Comparison of ENCODE assay signal across 8 cellular contexts in the genomic region with DNA sequence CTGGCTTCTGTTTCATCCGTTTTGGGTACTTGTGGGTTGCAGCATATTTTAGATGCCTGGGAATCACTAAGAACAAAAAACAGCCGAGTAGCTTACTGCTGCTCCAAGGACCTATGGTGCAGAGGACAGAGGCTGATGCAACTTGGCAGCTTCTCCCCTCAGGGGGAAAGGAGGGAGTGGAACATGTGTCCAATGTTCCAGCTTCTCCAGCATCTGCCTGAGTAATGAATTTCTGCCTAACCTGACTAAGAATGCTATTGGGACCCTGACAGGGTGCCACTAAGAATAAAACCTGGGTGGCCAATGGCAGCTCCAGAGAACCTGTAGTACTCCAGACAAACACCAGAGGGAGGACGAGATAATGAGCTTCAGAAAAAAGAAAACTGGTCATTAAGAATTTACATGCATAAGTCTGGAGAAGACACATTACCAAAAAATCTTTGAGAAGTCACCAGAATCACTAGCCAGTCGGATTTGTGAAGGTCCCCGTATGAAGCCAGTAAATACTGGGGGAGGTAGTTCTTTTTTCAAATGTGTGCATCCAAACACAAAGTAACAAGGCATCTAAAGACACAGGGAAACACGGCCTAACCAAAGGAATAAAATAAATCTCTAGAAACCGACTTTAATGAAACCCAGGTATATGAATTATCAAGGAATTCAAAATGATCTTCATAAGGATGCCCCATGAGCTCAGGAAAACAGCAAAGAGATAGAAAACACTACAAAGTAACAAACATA.
A peak's percentile ranks its signal among the peaks of the same experiment; 100 is the strongest.
DNase-seq lines count a peak whose midpoint lies in the region; ATAC-seq and TF ChIP-seq lines count a peak whose summit lies in the region.

No MANE protein-coding gene starts in this region.

- H3K4me3 ChIP-seq in AG04450 (ENCODE audit: low read depth, low read length) (no peak overlapping the region), OCI-LY7 (ENCODE audit: low read depth, low read length, poor library complexity, severe bottlenecking) (no peak overlapping the region)

- POLR2A ChIA-PET in AG04450 (lab: Yijun Ruan, JAX) (no interaction called here), OCI-LY7 (lab: Charles Lee) (interaction anchor here (0.5 to 1.3 kb wide), 5 partner anchors 10 to 537 kb away, joined by 3 to 5 read pairs (median 4); no protein-coding TSS in a partner anchor)

- H3K4me3 Mint-ChIP-seq in activated naive CD8-positive, alpha-beta T cell treated with anti-CD3 and anti-CD28 coated beads, Interleukin-2, amount 50 U/mL, for 24 hours: no peak overlapping the region

- no peaks in the 10 kb centered on the region for H3K36me3 Mint-ChIP-seq in activated naive CD8-positive, alpha-beta T cell treated with anti-CD3 and anti-CD28 coated beads, Interleukin-2, amount 50 U/mL, for 24 hours (ENCODE audit: low read depth)

- H3K27ac ChIP-seq in AG04450 (ENCODE audit: low read depth, low read length) (no peak overlapping the region), OCI-LY7 (ENCODE audit: low read depth, low read length, poor library complexity, severe bottlenecking) (no peak overlapping the region)

- DNase-seq in AG04450 (ENCODE audit: low read depth, low spot score): no peak
- DNase-seq in GM13976 (ENCODE audit: low spot score): peak; percentile 28
- DNase-seq in OCI-LY7 (ENCODE audit: low spot score): peak; percentile 30
- DNase-seq in activated naive CD8-positive, alpha-beta T cell treated with anti-CD3 and anti-CD28 coated beads, Interleukin-2, amount 50 U/mL, for 24 hours: peak; percentile 33
- DNase-seq in iris pigment epithelial cell (ENCODE audit: low read depth): peak; percentile 30
- peak; percentile 46 for DNase-seq in stimulated activated CD8-positive, alpha-beta memory T cell treated with anti-CD3 and anti-CD28 coated beads, Interleukin-4, amount 100 ng/mL, for 48 hours
- DNase-seq in NCI-H524 treated with DMSO at 0.1 percent for 48 hours (lab: John Stamatoyannopoulos, UW): no peak

- H4K20me1 ChIP-seq in OCI-LY7 (ENCODE audit: insufficient read depth, low read length): no peaks in the 10 kb centered on the region

- H3K9me3 Mint-ChIP-seq in activated naive CD8-positive, alpha-beta T cell treated with anti-CD3 and anti-CD28 coated beads, Interleukin-2, amount 50 U/mL, for 24 hours: no peaks in the 10 kb centered on the region

- no TSS peak for BruUV-seq in OCI-LY7 (replicated peaks; lab: Mats Ljungman, UMichigan)

- no peaks in the 10 kb centered on the region for H3K27me3 Mint-ChIP-seq in activated naive CD8-positive, alpha-beta T cell treated with anti-CD3 and anti-CD28 coated beads, Interleukin-2, amount 50 U/mL, for 24 hours

- H3K4me2 ChIP-seq in OCI-LY7 (ENCODE audit: low read length): no peak overlapping the region

- peak; percentile 86 for ATAC-seq in HG02885 (IDR thresholded peaks at IDR 0.05; ENCODE audit: poor library complexity, unreplicated experiment)
- ATAC-seq in activated naive CD8-positive, alpha-beta T cell treated with anti-CD3 and anti-CD28 coated beads, Interleukin-2, amount 50 U/mL, for 24 hours: no peak

- in situ Hi-C loops in GM13976 (cut with MboI; ENCODE audit: low sequenced_read_pairs, unreplicated experiment): no loop called here

- TF ChIP-seq CTCF in AG04450 (IDR thresholded peaks at IDR 0.05; ENCODE audit: low read depth, low read length) (peak; percentile 63), GM13976 (IDR thresholded peaks at IDR 0.05; ENCODE audit: borderline replicate concordance, control extremely low read depth, extremely low read depth, insufficient read depth, missing control alignments) (peak; percentile 39), OCI-LY7 (conservative IDR thresholded peaks at IDR 0.05; ENCODE audit: low read length) (peak; percentile 75)

- no peaks in the 10 kb centered on the region for H3K36me3 ChIP-seq in OCI-LY7 (ENCODE audit: insufficient read depth, low read length)

- H3K4me1 ChIP-seq in OCI-LY7 (ENCODE audit: insufficient read depth, low read length, poor library complexity, severe bottlenecking): no peaks in the 10 kb centered on the region

- no peaks in the 10 kb centered on the region for H3K4me1 Mint-ChIP-seq in activated naive CD8-positive, alpha-beta T cell treated with anti-CD3 and anti-CD28 coated beads, Interleukin-2, amount 50 U/mL, for 24 hours

- no peaks in the 10 kb centered on the region for H3K27me3 ChIP-seq in AG04450 (ENCODE audit: control insufficient read depth, insufficient read depth, low read length)

- intact Hi-C loops in OCI-LY7 (cut with micrococcal nuclease; ENCODE audit: unreplicated experiment): loop anchor here (2.0 to 10.0 kb wide), 3 partner anchors 236 to 545 kb away; no protein-coding TSS in a partner anchor

- H3K27ac Mint-ChIP-seq in activated naive CD8-positive, alpha-beta T cell treated with anti-CD3 and anti-CD28 coated beads, Interleukin-2, amount 50 U/mL, for 24 hours: no peak overlapping the region

- peaks cover 3% of the 10 kb centered on the region; the same call in 1 of the 2 replicates for H3K9me3 ChIP-seq in AG04450 (ENCODE audit: control insufficient read depth, insufficient read depth, low read length)
- H3K9me3 ChIP-seq in OCI-LY7 (ENCODE audit: low read length): no peaks in the 10 kb centered on the region

- no peaks in the 10 kb centered on the region for H3K79me2 ChIP-seq in OCI-LY7 (ENCODE audit: insufficient read depth, low read depth, low read length)

- no peak overlapping the region for H2AFZ ChIP-seq in OCI-LY7 (ENCODE audit: low read length)

- H3K9me2 ChIP-seq in OCI-LY7 (ENCODE audit: insufficient read depth, low read length): no peaks in the 10 kb centered on the region

- CTCF ChIA-PET in AG04450 (lab: Charles Lee) (interaction anchor here (0.5 to 2.2 kb wide), 15 partner anchors 9 to 745 kb away, joined by 3 to 29 read pairs (median 4); no protein-coding TSS in a partner anchor), OCI-LY7 (lab: Charles Lee; ENCODE audit: unreplicated experiment) (interaction anchor here (0.9 kb wide), 1 partner anchor 9 kb away, joined by 3 read pairs; no protein-coding TSS in a partner anchor)

Comparison
In these comparisons a context has a peak if more than half of its experiments do, and no peak if none do; other contexts are left out.
1. DNase-seq: peak in GM13976 (single experiment), OCI-LY7 (single experiment), activated naive CD8-positive, alpha-beta T cell treated with anti-CD3 and anti-CD28 coated beads, Interleukin-2, amount 50 U/mL, for 24 hours (single experiment), iris pigment epithelial cell (single experiment) and stimulated activated CD8-positive, alpha-beta memory T cell treated with anti-CD3 and anti-CD28 coated beads, Interleukin-4, amount 100 ng/mL, for 48 hours (single experiment); none in AG04450 (single experiment) and NCI-H524 treated with DMSO at 0.1 percent for 48 hours (single experiment).
2. Peak in every context shown above with its lines, with median percentiles within 50 percentile points of each other: CTCF ChIP-seq.